In the genomic region with DNA sequence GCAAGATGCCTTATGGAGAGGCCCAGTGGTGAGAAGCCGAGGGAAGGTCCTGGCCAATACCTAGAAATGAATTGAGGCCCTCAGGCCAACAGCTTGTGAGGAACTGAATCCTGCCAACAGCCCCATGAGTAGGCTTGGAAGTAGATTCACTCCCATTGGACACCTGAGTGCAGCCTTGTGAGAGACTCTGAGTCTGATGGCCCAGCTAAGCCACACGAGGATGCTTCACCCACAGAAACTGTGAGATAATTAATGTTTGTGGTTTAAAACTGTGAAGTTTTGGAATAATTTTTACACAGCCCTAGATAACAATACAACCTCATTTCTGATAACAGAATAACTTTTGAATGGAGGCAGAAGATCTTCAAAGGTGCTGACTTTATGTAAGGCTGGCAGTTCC, we compare ENCODE assay signal across 13 cellular contexts.
A peak's percentile ranks its signal among the peaks of the same experiment; 100 is the strongest.
DNase-seq lines count a peak whose midpoint lies in the region; ATAC-seq, FAIRE-seq and TF ChIP-seq lines count a peak whose summit lies in the region.
"Had no signal": no experiment of that assay in that cellular context is flagged by ENCODE, and none has a peak within 500 bp of the region (broad histone marks: within the 10 kb centered on the region; RNA-seq: fewer than 3 reads in every experiment).

No MANE protein-coding gene starts in this region.

- H3F3A ChIP-seq in GM23338 (replicated peaks; ENCODE audit: low read depth) = no peaks in the 10 kb centered on the region
- 0 out of 2 replicates have a peak, but pooled peaks cover 6% of the 10 kb centered on the region for H3F3A ChIP-seq in SU-DHL-6 (ENCODE audit: insufficient read depth)

- H3K36me3 Mint-ChIP-seq in GM23338 (ENCODE audit: low read depth) (no peaks in the 10 kb centered on the region; the same call in 2 of the 3 replicates), progenitor cell of endocrine pancreas (ENCODE audit: insufficient read depth) (no peaks in the 10 kb centered on the region)
- H3K36me3 Mint-ChIP-seq: CD4-positive, CD25-positive, alpha-beta regulatory T cell had no signal

- POLR2A ChIA-PET in K562 (lab: Yijun Ruan, JAX) = interaction anchor here (0.6 to 2.3 kb wide), 4 partner anchors 9 to 112 kb away, joined by 3 to 7 read pairs (median 3); no protein-coding TSS in a partner anchor

- H3K4me3 ChIP-seq in GM23338 = no peak overlapping the region
- H3K4me3 ChIP-seq in Karpas-422 (ENCODE audit: low read length) = no peak overlapping the region
- no peak overlapping the region for H3K4me3 ChIP-seq in SU-DHL-6 (ENCODE audit: insufficient read depth, low read length, poor library complexity, severe bottlenecking)
- H3K4me3 ChIP-seq in K562 = no peak overlapping the region
- H3K4me3 ChIP-seq: BLaER1 treated with 17β-estradiol and CSF1 and Interleukin-3, amounts not matched to agents 10 nM and 100 nM; HAP-1 had no signal

- no peak for ATAC-seq in GM23338
- ATAC-seq in K562 = no peak; the same call in 2 of the 3 replicates
- ATAC-seq in esophagus mucosa = no peak

- H3K27ac Mint-ChIP-seq in GM23338 = no peak overlapping the region
- H3K27ac Mint-ChIP-seq in progenitor cell of endocrine pancreas = no peak overlapping the region
- H3K27ac Mint-ChIP-seq: CD4-positive, CD25-positive, alpha-beta regulatory T cell had no signal

- no peak overlapping the region for H3K27ac ChIP-seq in GM23338 (ENCODE audit: low read depth)
- H3K27ac ChIP-seq in Karpas-422 (ENCODE audit: low read length) = no peak overlapping the region
- H3K27ac ChIP-seq in SU-DHL-6 (ENCODE audit: low read depth, low read length) = peak overlapping the region; percentile 78; the same call in 1 of the 2 replicates
- H3K27ac ChIP-seq in K562 (ENCODE audit: extremely low read depth, low read depth, low read length) = no peak overlapping the region
- H3K27ac ChIP-seq: BLaER1 treated with 17β-estradiol and CSF1 and Interleukin-3, amounts not matched to agents 10 nM and 100 nM; HL-60 had no signal

- intact Hi-C loops in K562 (cut with micrococcal nuclease) = no loop called here

- H3K9me3 ChIP-seq in Karpas-422 (ENCODE audit: low read length) = no peaks in the 10 kb centered on the region
- no peaks in the 10 kb centered on the region for H3K9me3 ChIP-seq in SU-DHL-6 (ENCODE audit: insufficient read depth, low read length)
- no peaks in the 10 kb centered on the region for H3K9me3 ChIP-seq in K562 (replicated peaks; ENCODE audit: control insufficient read depth, insufficient read depth, low read depth, low read length)
- H3K9me3 ChIP-seq: BLaER1 treated with 17β-estradiol and CSF1 and Interleukin-3, amounts not matched to agents 10 nM and 100 nM; HAP-1 had no signal

- H3K9me1 ChIP-seq in K562 (ENCODE audit: control insufficient read depth, insufficient read depth, low read length) = no peaks in the 10 kb centered on the region

- H3K4me1 Mint-ChIP-seq in GM23338 (peaks cover 3% of the 10 kb centered on the region), progenitor cell of endocrine pancreas (ENCODE audit: low read depth) (peaks cover 4% of the 10 kb centered on the region)
- H3K4me1 Mint-ChIP-seq: CD4-positive, CD25-positive, alpha-beta regulatory T cell had no signal

- H3K9me3 Mint-ChIP-seq in GM23338 (no peaks in the 10 kb centered on the region; the same call in 2 of the 3 replicates), progenitor cell of endocrine pancreas (ENCODE audit: low read depth) (no peaks in the 10 kb centered on the region)
- H3K9me3 Mint-ChIP-seq: CD4-positive, CD25-positive, alpha-beta regulatory T cell had no signal

- H3K79me2 ChIP-seq in GM23338 (replicated peaks; ENCODE audit: insufficient read depth) (no peaks in the 10 kb centered on the region), Karpas-422 (ENCODE audit: low read length) (no peaks in the 10 kb centered on the region), SU-DHL-6 (ENCODE audit: insufficient read depth, low read length) (no peaks in the 10 kb centered on the region), K562 (ENCODE audit: control insufficient read depth, insufficient read depth, low read length) (no peaks in the 10 kb centered on the region)

- H3K4me2 ChIP-seq in GM23338 = no peak overlapping the region
- no peak overlapping the region for H3K4me2 ChIP-seq in Karpas-422 (ENCODE audit: low read depth, low read length, poor library complexity, severe bottlenecking)
- H3K4me2 ChIP-seq in SU-DHL-6 (ENCODE audit: low read depth, low read length, poor library complexity, severe bottlenecking) = no peak overlapping the region
- no peak overlapping the region for H3K4me2 ChIP-seq in K562 (ENCODE audit: insufficient read depth, low read length)

- in situ Hi-C loops in K562 (cut with MboI) = no loop called here

- CTCF ChIA-PET in K562 (lab: Yijun Ruan, JAX; ENCODE audit: low intra/inter-chr PET ratio) = no interaction called here

- H3K27me3 Mint-ChIP-seq in GM23338 (ENCODE audit: insufficient read depth, low read depth, poor library complexity) (peaks cover 2% of the 10 kb centered on the region), progenitor cell of endocrine pancreas (no peaks in the 10 kb centered on the region)

- H3K4me1 ChIP-seq in GM23338 (ENCODE audit: insufficient read depth) (no peaks in the 10 kb centered on the region), Karpas-422 (ENCODE audit: low read length) (peaks cover 8% of the 10 kb centered on the region), K562 (replicated peaks in 1 of 2; ENCODE audit: control insufficient read depth in 2 of 2, insufficient read depth in 2 of 2, low read length in 2 of 2) (no peaks in the 10 kb centered on the region)
- H3K4me1 ChIP-seq: HAP-1 had no signal

- no peak for TF ChIP-seq CTCF in GM23338 (conservative IDR thresholded peaks at IDR 0.05; ENCODE audit: low read depth in 2 of 2)
- TF ChIP-seq CTCF in SU-DHL-6 (IDR thresholded peaks at IDR 0.05; ENCODE audit: insufficient read depth, low read length, poor library complexity, severe bottlenecking) = no peak
- no peak for TF ChIP-seq CTCF in K562 (IDR thresholded peaks at IDR 0.05 in 2 of 3, conservative IDR thresholded peaks at IDR 0.05 in 1 of 3; ENCODE audit: insufficient read depth in 2 of 3, low read depth in 1 of 3, low read length in 3 of 3)
- TF ChIP-seq CTCF in progenitor cell of endocrine pancreas (IDR thresholded peaks at IDR 0.05; ENCODE audit: unreplicated experiment) = no peak

- H2AFZ ChIP-seq in GM23338 (peak overlapping the region; percentile 56; the same call in 1 of the 2 replicates), Karpas-422 (ENCODE audit: low read length) (0 out of 2 replicates have a peak overlapping the region, but pooled peaks have one; percentile 60), SU-DHL-6 (ENCODE audit: low read depth, low read length, severe bottlenecking) (peak overlapping the region; percentile 80), K562 (ENCODE audit: low read depth, low read length) (peak overlapping the region; percentile 15; the same call in 1 of the 2 replicates)

- DNase-seq in GM23338 (ENCODE audit: low spot score) (no peak), Karpas-422 (no peak), K562 (ENCODE audit: extremely low read depth in 1 of 4, low spot score in 3 of 4) (no peak), progenitor cell of endocrine pancreas (ENCODE audit: low spot score, unreplicated experiment) (no peak), GM12892 (ENCODE audit: insufficient read length) (no peak), NCI-H526 treated with DMSO at 0.1 percent for 48 hours (lab: John Stamatoyannopoulos, UW) (no peak)
- DNase-seq: 8988T; CD4-positive, CD25-positive, alpha-beta regulatory T cell had no signal

- H3K36me3 ChIP-seq in GM23338 (ENCODE audit: insufficient read depth) = no peaks in the 10 kb centered on the region
- H3K36me3 ChIP-seq in Karpas-422 (ENCODE audit: insufficient read depth, low read length) = no peaks in the 10 kb centered on the region
- H3K36me3 ChIP-seq in SU-DHL-6 (ENCODE audit: low read length) = no peaks in the 10 kb centered on the region
- no peaks in the 10 kb centered on the region for H3K36me3 ChIP-seq in K562 (ENCODE audit: control insufficient read depth, insufficient read depth, low read length)
- H3K36me3 ChIP-seq: BLaER1 treated with 17β-estradiol and CSF1 and Interleukin-3, amounts not matched to agents 10 nM and 100 nM; HAP-1 had no signal

- TF ChIP-seq RAD21 in K562 (CRISPR knock-in tag; conservative IDR thresholded peaks at IDR 0.05 in 1 of 2, IDR thresholded peaks at IDR 0.05 in 1 of 2) = no peak

- H3K9ac ChIP-seq in Karpas-422 (ENCODE audit: low read length) (no peak overlapping the region), SU-DHL-6 (ENCODE audit: low read length) (no peak overlapping the region), K562 (ENCODE audit: insufficient read depth in 1 of 2, low read depth in 2 of 2, low read length in 2 of 2) (no peak overlapping the region)
- H3K9ac ChIP-seq: BLaER1 treated with 17β-estradiol and CSF1 and Interleukin-3, amounts not matched to agents 10 nM and 100 nM had no signal

- FAIRE-seq in K562 (lab: Jason Lieb, UNC) (no peak), GM12892 (lab: Jason Lieb, UNC) (no peak)

- H3K4me3 Mint-ChIP-seq in GM23338 (no peak overlapping the region), progenitor cell of endocrine pancreas (ENCODE audit: low read depth) (no peak overlapping the region)
- H3K4me3 Mint-ChIP-seq: CD4-positive, CD25-positive, alpha-beta regulatory T cell had no signal

- no peak for TF ChIP-seq EP300 in K562 (IDR thresholded peaks at IDR 0.05; ENCODE audit: low read length)

- H4K20me1 ChIP-seq in GM23338 (replicated peaks; ENCODE audit: insufficient read depth) = no peaks in the 10 kb centered on the region
- H4K20me1 ChIP-seq in Karpas-422 (ENCODE audit: insufficient read depth, low read depth, low read length) = no peaks in the 10 kb centered on the region
- H4K20me1 ChIP-seq in SU-DHL-6 (ENCODE audit: low read depth, low read length) = no peaks in the 10 kb centered on the region
- H4K20me1 ChIP-seq in K562 (replicated peaks; ENCODE audit: control insufficient read depth, insufficient read depth, low read length) = no peaks in the 10 kb centered on the region
- H4K20me1 ChIP-seq: BLaER1 treated with 17β-estradiol and CSF1 and Interleukin-3, amounts not matched to agents 10 nM and 100 nM had no signal

- peaks cover 8% of the 10 kb centered on the region for H3K9me2 ChIP-seq in GM23338 (ENCODE audit: insufficient read depth)
- no peaks in the 10 kb centered on the region for H3K9me2 ChIP-seq in Karpas-422 (replicated peaks; ENCODE audit: insufficient read depth, low read length)
- H3K9me2 ChIP-seq in SU-DHL-6 (replicated peaks; ENCODE audit: insufficient read depth, low read length) = no peaks in the 10 kb centered on the region

- H3K27me3 ChIP-seq in GM23338 (ENCODE audit: insufficient read depth) (no peaks in the 10 kb centered on the region), Karpas-422 (ENCODE audit: low read length) (no peaks in the 10 kb centered on the region), SU-DHL-6 (ENCODE audit: low read length) (no peaks in the 10 kb centered on the region), K562 (ENCODE audit: control insufficient read depth in 2 of 2, insufficient read depth in 2 of 2, low read length in 2 of 2) (peaks cover 3 to 4% of the 10 kb centered on the region in 2 experiments; a peak in 1 of 5 replicates)
- H3K27me3 ChIP-seq: BLaER1 treated with 17β-estradiol and CSF1 and Interleukin-3, amounts not matched to agents 10 nM and 100 nM had no signal

- 3% methylated on average over 2 of the region's 2 CpGs for WGBS in K562 (ENCODE audit: insufficient coverage, low coverage, missing lambda C conversion rate)

- BruUV-seq in K562 (replicated peaks; lab: Mats Ljungman, UMichigan) = no TSS peak

- TF ChIP-seq POLR2A in K562 (conservative IDR thresholded peaks at IDR 0.05) (no peak), GM12892 (IDR thresholded peaks at IDR 0.05; ENCODE audit: low read depth, low read length) (no peak)

Comparison
In these comparisons a context has a peak if more than half of its experiments do, and no peak if none do; other contexts are left out.
1. H2AFZ ChIP-seq: peak in every context shown above with its lines; median percentile 80 in SU-DHL-6; 60 in Karpas-422; 56 in GM23338; 15 in K562.